Comparison of ENCODE assay signal across 29 cellular contexts in genomic region chr9:36113999-36114398, GRCh38. TPM values are rescaled to one million over a fixed set of nuclear protein-coding genes. Genes with fewer than 3 reads are reported as not detected.
"Had no signal": no experiment of that assay in that cellular context is flagged by ENCODE, and none has a peak within 500 bp of the region (broad histone marks: within the 10 kb centered on the region; RNA-seq: fewer than 3 reads in every experiment).

No MANE protein-coding gene starts in this region.

- H3K9me3 Mint-ChIP-seq: immature natural killer cell; naive thymus-derived CD4-positive, alpha-beta T cell; natural killer cell treated with Interleukin-12 subunit alpha and Interleukin-12 subunit beta and Interleukin-15 and Interleukin-18, amount 100 ng/mL, for 72 hours; stimulated activated effector memory CD8-positive, alpha-beta T cell treated with anti-CD3 and anti-CD28 coated beads, Interleukin-12 subunit alpha, Interleukin-12 subunit beta, amount 100 ng/mL, for 72 hours; stimulated activated naive CD8-positive, alpha-beta T cell treated with anti-CD3 and anti-CD28 coated beads, Interleukin-15, amount 100 ng/mL, for 72 hours; type B pancreatic cell had no signal

- H3K4me3 ChIP-seq: left ventricle myocardium inferior, lung, mucosa of descending colon, pancreas, prostate gland, skin epidermis, spleen, tibial nerve, uterus had no signal

- H3K36me3 ChIP-seq: pancreas, prostate gland, uterus had no signal

- DNase-seq: hypothalamus; immature natural killer cell; kidney; left ventricle myocardium inferior; mesendoderm; midbrain; mucosa of descending colon; naive thymus-derived CD4-positive, alpha-beta T cell; pancreas; posterior cingulate gyrus; retina; right cardiac atrium; spleen; stimulated activated CD4-positive, alpha-beta T cell treated with anti-CD3 and anti-CD28 coated beads, Interleukin-4, amount 100 ng/mL, for 24 hours; stimulated activated naive CD4-positive, alpha-beta T cell treated with Interleukin-2 at 50 U/mL for 16 hours; stimulated activated naive CD8-positive, alpha-beta T cell treated with anti-CD3 and anti-CD28 coated beads, Interleukin-15, amount 100 ng/mL, for 72 hours; substantia nigra; uterus had no signal

- H3K27me3 Mint-ChIP-seq: naive thymus-derived CD4-positive, alpha-beta T cell; natural killer cell treated with Interleukin-12 subunit alpha and Interleukin-12 subunit beta and Interleukin-15 and Interleukin-18, amount 100 ng/mL, for 72 hours; stimulated activated naive CD8-positive, alpha-beta T cell treated with anti-CD3 and anti-CD28 coated beads, Interleukin-15, amount 100 ng/mL, for 72 hours; type B pancreatic cell had no signal

- H3K27ac Mint-ChIP-seq: immature natural killer cell; naive thymus-derived CD4-positive, alpha-beta T cell; natural killer cell treated with Interleukin-12 subunit alpha and Interleukin-12 subunit beta and Interleukin-15 and Interleukin-18, amount 100 ng/mL, for 72 hours; stimulated activated naive CD8-positive, alpha-beta T cell treated with anti-CD3 and anti-CD28 coated beads, Interleukin-15, amount 100 ng/mL, for 72 hours; type B pancreatic cell had no signal

- ATAC-seq: mucosa of descending colon; naive thymus-derived CD4-positive, alpha-beta T cell; natural killer cell treated with Interleukin-12 subunit alpha and Interleukin-12 subunit beta and Interleukin-15 and Interleukin-18, amount 100 ng/mL, for 72 hours; pancreas; right cardiac atrium; sciatic nerve; stimulated activated effector memory CD8-positive, alpha-beta T cell treated with anti-CD3 and anti-CD28 coated beads, Interleukin-12 subunit alpha, Interleukin-12 subunit beta, amount 100 ng/mL, for 72 hours; stimulated activated naive CD8-positive, alpha-beta T cell treated with anti-CD3 and anti-CD28 coated beads, Interleukin-15, amount 100 ng/mL, for 72 hours had no signal

- H3K27ac ChIP-seq: left ventricle myocardium inferior, pancreas, prostate gland, skin epidermis, spleen, tibial nerve, uterus had no signal

- H3K4me1 Mint-ChIP-seq: immature natural killer cell; stimulated activated effector memory CD8-positive, alpha-beta T cell treated with anti-CD3 and anti-CD28 coated beads, Interleukin-12 subunit alpha, Interleukin-12 subunit beta, amount 100 ng/mL, for 72 hours had no signal

- H3K27me3 ChIP-seq: pancreas, spleen, tibial nerve, uterus had no signal

- H3K9me3 ChIP-seq: left ventricle myocardium inferior, mucosa of descending colon, pancreas, prostate gland, spleen, tibial nerve, uterus had no signal

- H3K4me1 ChIP-seq: left ventricle myocardium inferior, pancreas, prostate gland, spleen, tibial nerve, uterus had no signal

- H3K4me3 Mint-ChIP-seq: immature natural killer cell; naive thymus-derived CD4-positive, alpha-beta T cell; natural killer cell treated with Interleukin-12 subunit alpha and Interleukin-12 subunit beta and Interleukin-15 and Interleukin-18, amount 100 ng/mL, for 72 hours; stimulated activated effector memory CD8-positive, alpha-beta T cell treated with anti-CD3 and anti-CD28 coated beads, Interleukin-12 subunit alpha, Interleukin-12 subunit beta, amount 100 ng/mL, for 72 hours; stimulated activated naive CD8-positive, alpha-beta T cell treated with anti-CD3 and anti-CD28 coated beads, Interleukin-15, amount 100 ng/mL, for 72 hours; type B pancreatic cell had no signal

- H3K36me3 Mint-ChIP-seq: natural killer cell treated with Interleukin-12 subunit alpha and Interleukin-12 subunit beta and Interleukin-15 and Interleukin-18, amount 100 ng/mL, for 72 hours; stimulated activated effector memory CD8-positive, alpha-beta T cell treated with anti-CD3 and anti-CD28 coated beads, Interleukin-12 subunit alpha, Interleukin-12 subunit beta, amount 100 ng/mL, for 72 hours had no signal

RNA-seq across cellular contexts. Expression of gene CCIN, which starts 55.2 kb away (rescaled TPM):
- total RNA-seq: left ventricle myocardium inferior, lower leg skin, sciatic nerve, tibial nerve, ureter had no signal
- polyA plus RNA-seq: neural cell had no signal
